In genomic region chr1:205271745-205272144, GRCh38 we compare ENCODE assay signal across 20 cellular contexts. TPM values are rescaled to one million over a fixed set of nuclear protein-coding genes. Genes with fewer than 3 reads are reported as not detected.
DNase-seq lines count a peak whose midpoint lies in the region; ATAC-seq and TF ChIP-seq lines count a peak whose summit lies in the region.
"Had no signal": no experiment of that assay in that cellular context is flagged by ENCODE, and none has a peak within 500 bp of the region (broad histone marks: within the 10 kb centered on the region; RNA-seq: fewer than 3 reads in every experiment).

No MANE protein-coding gene starts in this region.

- peaks cover 34% of the 10 kb centered on the region for H3F3A ChIP-seq in neural progenitor cell (ENCODE audit: low read depth)

- no peaks in the 10 kb centered on the region for H3K27me3 ChIP-seq in dorsolateral prefrontal cortex
- no peaks in the 10 kb centered on the region for H3K27me3 ChIP-seq in neural progenitor cell
- no peaks in the 10 kb centered on the region for H3K27me3 ChIP-seq in naive thymus-derived CD4-positive, alpha-beta T cell (ENCODE audit: control insufficient read depth in 2 of 2, insufficient read depth in 2 of 2, low read length in 2 of 2)
- no peaks in the 10 kb centered on the region for H3K27me3 ChIP-seq in H7 (ENCODE audit: control insufficient read depth, insufficient read depth, low read length)

- POLR2A ChIA-PET in RWPE1 (lab: Yijun Ruan, JAX; ENCODE audit: low non-redundant PET), result no interaction called here
- POLR2A ChIA-PET in naive thymus-derived CD4-positive, alpha-beta T cell (lab: Charles Lee), result interaction anchor here (0.6 to 22.0 kb wide), 3 partner anchors 14 to 162 kb away, joined by 3 to 1119 read pairs (median 293); partner anchors contain the start of gene NUAK2

- no peak overlapping the region for H2AFZ ChIP-seq in neural progenitor cell (replicated peaks)

- peaks cover 29% of the 10 kb centered on the region for H3K4me1 ChIP-seq in neural progenitor cell
- H3K4me1 ChIP-seq in naive thymus-derived CD4-positive, alpha-beta T cell (ENCODE audit: control insufficient read depth in 2 of 2, insufficient read depth in 2 of 2, low read length in 2 of 2), result peaks cover 22 to 32% of the 10 kb centered on the region in 2 donors

- peaks cover 15% of the 10 kb centered on the region for H3K27me3 Mint-ChIP-seq in neural progenitor cell (ENCODE audit: insufficient read depth, low read depth)
- no peaks in the 10 kb centered on the region for H3K27me3 Mint-ChIP-seq in naive thymus-derived CD4-positive, alpha-beta T cell
- H3K27me3 Mint-ChIP-seq: CD4-positive, alpha-beta memory T cell had no signal

- peaks cover 6% of the 10 kb centered on the region for H3K36me3 Mint-ChIP-seq in neural progenitor cell
- H3K36me3 Mint-ChIP-seq in stimulated activated effector memory CD8-positive, alpha-beta T cell treated with anti-CD3 and anti-CD28 coated beads, Interleukin-12 subunit alpha, Interleukin-12 subunit beta, amount 100 ng/mL, for 72 hours, result peaks cover 16% of the 10 kb centered on the region
- H3K36me3 Mint-ChIP-seq in naive thymus-derived CD4-positive, alpha-beta T cell, result no peaks in the 10 kb centered on the region
- H3K36me3 Mint-ChIP-seq: CD4-positive, alpha-beta memory T cell had no signal

- H3K27ac ChIP-seq in RWPE1 (peak overlapping the region; percentile 5; the same call in 1 of the 2 replicates), dorsolateral prefrontal cortex (peak overlapping the region; percentile 60 to 100 (median 92)), neural progenitor cell (peak overlapping the region; percentile 46)
- no peak overlapping the region for H3K27ac ChIP-seq in naive thymus-derived CD4-positive, alpha-beta T cell (ENCODE audit: low read depth, low read length)

- TF ChIP-seq CTCF in RWPE1 (conservative IDR thresholded peaks at IDR 0.05; ENCODE audit: low read depth) (no peak), dorsolateral prefrontal cortex (IDR thresholded peaks at IDR 0.05 in 54 of 56, conservative IDR thresholded peaks at IDR 0.05 in 2 of 56; ENCODE audit: low read depth in 1 of 56, partially characterized antibody in 56 of 56) (peak in 1 of 56 donors; percentile 4), neural progenitor cell (IDR thresholded peaks at IDR 0.05) (no peak)

- no peak overlapping the region for H3K4me3 Mint-ChIP-seq in neural progenitor cell
- no peak overlapping the region for H3K4me3 Mint-ChIP-seq in stimulated activated effector memory CD8-positive, alpha-beta T cell treated with anti-CD3 and anti-CD28 coated beads, Interleukin-12 subunit alpha, Interleukin-12 subunit beta, amount 100 ng/mL, for 72 hours
- no peak overlapping the region for H3K4me3 Mint-ChIP-seq in naive thymus-derived CD4-positive, alpha-beta T cell
- H3K4me3 Mint-ChIP-seq: CD4-positive, alpha-beta memory T cell had no signal

- H4K20me1 ChIP-seq in neural progenitor cell (ENCODE audit: low read depth), result no peaks in the 10 kb centered on the region

- ATAC-seq in stimulated activated effector memory CD8-positive, alpha-beta T cell treated with anti-CD3 and anti-CD28 coated beads, Interleukin-12 subunit alpha, Interleukin-12 subunit beta, amount 100 ng/mL, for 72 hours, result no peak
- no peak for ATAC-seq in HG02623 (IDR thresholded peaks at IDR 0.05; ENCODE audit: unreplicated experiment)
- no peak for ATAC-seq in naive thymus-derived CD4-positive, alpha-beta T cell
- ATAC-seq: GM12878 had no signal

- no peaks in the 10 kb centered on the region for H3K36me3 ChIP-seq in neural progenitor cell
- H3K36me3 ChIP-seq in naive thymus-derived CD4-positive, alpha-beta T cell (ENCODE audit: control insufficient read depth in 2 of 3, insufficient read depth in 3 of 3, low read length in 3 of 3), result no peaks in the 10 kb centered on the region
- no peaks in the 10 kb centered on the region; the same call in 1 of the 2 replicates for H3K36me3 ChIP-seq in H7 (replicated peaks; ENCODE audit: control insufficient read depth, insufficient read depth, low read length)

- H3K27ac Mint-ChIP-seq in neural progenitor cell, result no peak overlapping the region
- peak overlapping the region; percentile 74 for H3K27ac Mint-ChIP-seq in stimulated activated effector memory CD8-positive, alpha-beta T cell treated with anti-CD3 and anti-CD28 coated beads, Interleukin-12 subunit alpha, Interleukin-12 subunit beta, amount 100 ng/mL, for 72 hours
- H3K27ac Mint-ChIP-seq in naive thymus-derived CD4-positive, alpha-beta T cell, result no peak overlapping the region
- H3K27ac Mint-ChIP-seq: CD4-positive, alpha-beta memory T cell had no signal

- no peaks in the 10 kb centered on the region for H3K9me3 Mint-ChIP-seq in neural progenitor cell
- no peaks in the 10 kb centered on the region for H3K9me3 Mint-ChIP-seq in stimulated activated effector memory CD8-positive, alpha-beta T cell treated with anti-CD3 and anti-CD28 coated beads, Interleukin-12 subunit alpha, Interleukin-12 subunit beta, amount 100 ng/mL, for 72 hours
- H3K9me3 Mint-ChIP-seq in naive thymus-derived CD4-positive, alpha-beta T cell, result peaks cover 0 to 2% (median 0%) of the 10 kb centered on the region in 11 donors
- H3K9me3 Mint-ChIP-seq: CD4-positive, alpha-beta memory T cell; H9 had no signal

- H3K4me3 ChIP-seq in dorsolateral prefrontal cortex (peak overlapping the region in 6 of 59 donors; percentile 0 to 38 (median 12)), neural progenitor cell (no peak overlapping the region), H7 (ENCODE audit: insufficient read depth, low read depth, low read length) (no peak overlapping the region)
- no peak overlapping the region for H3K4me3 ChIP-seq in naive thymus-derived CD4-positive, alpha-beta T cell (ENCODE audit: low read length)
- H3K4me3 ChIP-seq: GM12878 had no signal

- CTCF ChIA-PET in RWPE1 (lab: Yijun Ruan, JAX), result interaction anchor here (0.5 to 9.0 kb wide), 14 partner anchors 8 to 283 kb away, joined by 3 to 622 read pairs (median 4); partner anchors contain the start of gene NUAK2
- CTCF ChIA-PET in naive thymus-derived CD4-positive, alpha-beta T cell (lab: Charles Lee), result interaction anchor here (0.6 to 23.1 kb wide), 9 partner anchors 14 to 230 kb away, joined by 3 to 955 read pairs (median 6); partner anchors contain the start of gene NUAK2

- peaks cover 49% of the 10 kb centered on the region for H3K4me1 Mint-ChIP-seq in neural progenitor cell
- H3K4me1 Mint-ChIP-seq in stimulated activated effector memory CD8-positive, alpha-beta T cell treated with anti-CD3 and anti-CD28 coated beads, Interleukin-12 subunit alpha, Interleukin-12 subunit beta, amount 100 ng/mL, for 72 hours, result peaks cover 25% of the 10 kb centered on the region
- H3K4me1 Mint-ChIP-seq in naive thymus-derived CD4-positive, alpha-beta T cell, result peaks cover 9 to 33% (median 30%) of the 10 kb centered on the region in 7 donors

- H3K9ac ChIP-seq in neural progenitor cell, result no peak overlapping the region

- H3K79me2 ChIP-seq in neural progenitor cell (ENCODE audit: low read depth), result no peaks in the 10 kb centered on the region

- intact Hi-C loops in dorsolateral prefrontal cortex (cut with DNase I), result loop anchor here in 1 of 2 donors (10.0 kb wide), 1 partner anchor 253 kb away; no protein-coding TSS in a partner anchor
- intact Hi-C loops in naive thymus-derived CD4-positive, alpha-beta T cell (cut with micrococcal nuclease), result loop anchor here (2.0 to 5.0 kb wide), 3 partner anchors 44 to 253 kb away; partner anchors contain the start of gene TMCC2 (in 1 of the 2)

- no peaks in the 10 kb centered on the region for H3K9me3 ChIP-seq in neural progenitor cell (ENCODE audit: low read depth)
- no peaks in the 10 kb centered on the region for H3K9me3 ChIP-seq in naive thymus-derived CD4-positive, alpha-beta T cell (ENCODE audit: control insufficient read depth in 2 of 3, low read length in 3 of 3)
- H3K9me3 ChIP-seq: Caco-2 had no signal

- H3K4me2 ChIP-seq in neural progenitor cell, result no peak overlapping the region

- DNase-seq in RWPE1 (ENCODE audit: low spot score) (no peak), dorsolateral prefrontal cortex (no peak), neural progenitor cell (ENCODE audit: low spot score) (no peak), H7 (no peak), T-helper 1 cell (no peak)
- no peak for DNase-seq in stimulated activated effector memory CD8-positive, alpha-beta T cell treated with anti-CD3 and anti-CD28 coated beads, Interleukin-12 subunit alpha, Interleukin-12 subunit beta, amount 100 ng/mL, for 72 hours (ENCODE audit: low spot score in 2 of 2)
- no peak for DNase-seq in naive thymus-derived CD4-positive, alpha-beta T cell
- DNase-seq: Caco-2; CD4-positive, alpha-beta memory T cell; H9; NCI-H1092; NCI-H1417 treated with DMSO at 0.1 percent for 48 hours; NCI-H1694 treated with DMSO at 0.1 percent for 48 hours; NCI-H2081; NCI-H2227 treated with DMSO at 0.1 percent for 48 hours; NCI-H69; RPMI8226; SHP77 had no signal

RNA-seq across cellular contexts. Expression of gene TMCC2, which starts 44.0 kb away (rescaled TPM):
- total RNA-seq in dorsolateral prefrontal cortex, result 100 to 1,000 TPM in 42 of 120 experiments, 10 to 100 TPM in 78; 52.9 to 143 (median 93.9) TPM
- total RNA-seq in neural progenitor cell (ENCODE audit: low replicate concordance), result 7.1 and 12.1 TPM in 2 replicates
- 1 to 10 TPM; 1.1 to 3.6 (median 1.8) TPM for total RNA-seq in naive thymus-derived CD4-positive, alpha-beta T cell
- polyA plus RNA-seq in naive thymus-derived CD4-positive, alpha-beta T cell, result under 1 TPM; 0.30 to 0.38 TPM
- total RNA-seq in H7 (2014; rRNA removed; shearing (Covaris generic)), result 13.6 and 19.3 TPM in 2 replicates

RNA-seq across cellular contexts. Expression of gene NUAK2, which starts 49.8 kb away (rescaled TPM):
- total RNA-seq in dorsolateral prefrontal cortex (1 to 10 TPM in 102 of 120 experiments, under 1 TPM in 18; 0.55 to 5.2 (median 1.7) TPM), neural progenitor cell (ENCODE audit: low replicate concordance) (29.4 and 56.2 TPM in 2 replicates)
- total RNA-seq in naive thymus-derived CD4-positive, alpha-beta T cell, result 10 to 100 TPM in 4 of 5 experiments, 1 to 10 TPM in 1; 9.1 to 57.8 (median 23.0) TPM
- polyA plus RNA-seq in naive thymus-derived CD4-positive, alpha-beta T cell, result 10 to 100 TPM; 40.7 to 85.5 TPM
- total RNA-seq in H7 (2014; rRNA removed; shearing (Covaris generic)), result 9.2 and 9.8 TPM in 2 replicates
